ENCODE assay signal across 2 cellular contexts in the genomic region with DNA sequence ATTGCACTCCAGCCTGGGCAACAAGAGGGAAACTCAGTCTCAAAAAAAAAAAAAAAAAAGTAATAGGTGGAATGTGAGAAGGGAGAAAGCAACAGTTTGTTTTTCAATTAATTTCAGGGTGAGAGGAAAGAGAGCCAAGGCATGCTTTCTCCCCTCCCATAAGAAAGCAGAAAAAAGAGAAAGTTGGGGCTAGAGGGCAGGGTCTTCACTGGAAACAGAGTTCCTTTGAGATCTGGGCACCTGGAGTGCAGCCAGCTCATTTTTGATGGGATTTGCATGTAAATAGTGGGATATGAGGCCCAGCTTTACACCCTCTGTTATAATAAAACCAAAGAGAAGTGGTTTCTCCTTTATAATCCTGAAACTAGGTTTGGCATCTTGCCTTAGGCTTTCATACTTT.
TF ChIP-seq lines count a peak whose summit lies in the region.

No MANE protein-coding gene starts in this region.

TF ChIP-seq in HEK293, 187 proteins besides CTCF, POLR2A, EP300 and RAD21 (continued from another document):
- no peak for TF ChIP-seq ZBTB20 (tag by site-specific recombination; IDR thresholded peaks at IDR 0.05)
- TF ChIP-seq ZIC2 (tag by site-specific recombination; IDR thresholded peaks at IDR 0.05): no peak
- TF ChIP-seq, protein P1, sequence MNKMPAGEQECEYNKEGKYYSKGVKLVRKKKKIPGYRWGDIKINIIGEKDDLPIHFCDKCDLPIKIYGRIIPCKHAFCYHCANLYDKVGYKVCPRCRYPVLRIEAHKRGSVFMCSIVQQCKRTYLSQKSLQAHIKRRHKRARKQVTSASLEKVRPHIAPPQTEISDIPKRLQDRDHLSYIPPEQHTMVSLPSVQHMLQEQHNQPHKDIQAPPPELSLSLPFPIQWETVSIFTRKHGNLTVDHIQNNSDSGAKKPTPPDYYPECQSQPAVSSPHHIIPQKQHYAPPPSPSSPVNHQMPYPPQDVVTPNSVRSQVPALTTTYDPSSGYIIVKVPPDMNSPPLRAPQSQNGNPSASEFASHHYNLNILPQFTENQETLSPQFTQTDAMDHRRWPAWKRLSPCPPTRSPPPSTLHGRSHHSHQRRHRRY (tag by site-specific recombination; IDR thresholded peaks at IDR 0.05): no peak
- TF ChIP-seq, protein P2, sequence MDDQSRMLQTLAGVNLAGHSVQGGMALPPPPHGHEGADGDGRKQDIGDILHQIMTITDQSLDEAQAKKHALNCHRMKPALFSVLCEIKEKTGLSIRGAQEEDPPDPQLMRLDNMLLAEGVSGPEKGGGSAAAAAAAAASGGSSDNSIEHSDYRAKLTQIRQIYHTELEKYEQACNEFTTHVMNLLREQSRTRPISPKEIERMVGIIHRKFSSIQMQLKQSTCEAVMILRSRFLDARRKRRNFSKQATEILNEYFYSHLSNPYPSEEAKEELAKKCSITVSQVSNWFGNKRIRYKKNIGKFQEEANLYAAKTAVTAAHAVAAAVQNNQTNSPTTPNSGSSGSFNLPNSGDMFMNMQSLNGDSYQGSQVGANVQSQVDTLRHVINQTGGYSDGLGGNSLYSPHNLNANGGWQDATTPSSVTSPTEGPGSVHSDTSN (CRISPR knock-in tag; IDR thresholded peaks at IDR 0.05): no peak
- TF ChIP-seq ZNF391 (tag by site-specific recombination; IDR thresholded peaks at IDR 0.05; ENCODE audit: borderline replicate concordance, low read depth): no peak
- peak; percentile 88 for TF ChIP-seq SCRT2 (tag by site-specific recombination; IDR thresholded peaks at IDR 0.05)
- TF ChIP-seq PRDM1 (tag by site-specific recombination; IDR thresholded peaks at IDR 0.05): peak; percentile 98
- TF ChIP-seq, protein P3, sequence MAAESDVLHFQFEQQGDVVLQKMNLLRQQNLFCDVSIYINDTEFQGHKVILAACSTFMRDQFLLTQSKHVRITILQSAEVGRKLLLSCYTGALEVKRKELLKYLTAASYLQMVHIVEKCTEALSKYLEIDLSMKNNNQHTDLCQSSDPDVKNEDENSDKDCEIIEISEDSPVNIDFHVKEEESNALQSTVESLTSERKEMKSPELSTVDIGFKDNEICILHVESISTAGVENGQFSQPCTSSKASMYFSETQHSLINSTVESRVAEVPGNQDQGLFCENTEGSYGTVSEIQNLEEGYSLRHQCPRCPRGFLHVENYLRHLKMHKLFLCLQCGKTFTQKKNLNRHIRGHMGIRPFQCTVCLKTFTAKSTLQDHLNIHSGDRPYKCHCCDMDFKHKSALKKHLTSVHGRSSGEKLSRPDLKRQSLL (tag by site-specific recombination; IDR thresholded peaks at IDR 0.05): no peak
- TF ChIP-seq ZNF707 (tag by site-specific recombination; IDR thresholded peaks at IDR 0.05): no peak
- no peak for TF ChIP-seq ZFP37 (tag by site-specific recombination; IDR thresholded peaks at IDR 0.05)
- peak; percentile 77 for TF ChIP-seq SCRT1 (tag by site-specific recombination; IDR thresholded peaks at IDR 0.05; ENCODE audit: borderline replicate concordance)
TF ChIP-seq in HEK293: peak in this region for 3.

TF ChIP-seq in GM23338, 12 proteins besides CTCF, POLR2A, EP300 and RAD21 (continued from another document):
- TF ChIP-seq, protein P4, sequence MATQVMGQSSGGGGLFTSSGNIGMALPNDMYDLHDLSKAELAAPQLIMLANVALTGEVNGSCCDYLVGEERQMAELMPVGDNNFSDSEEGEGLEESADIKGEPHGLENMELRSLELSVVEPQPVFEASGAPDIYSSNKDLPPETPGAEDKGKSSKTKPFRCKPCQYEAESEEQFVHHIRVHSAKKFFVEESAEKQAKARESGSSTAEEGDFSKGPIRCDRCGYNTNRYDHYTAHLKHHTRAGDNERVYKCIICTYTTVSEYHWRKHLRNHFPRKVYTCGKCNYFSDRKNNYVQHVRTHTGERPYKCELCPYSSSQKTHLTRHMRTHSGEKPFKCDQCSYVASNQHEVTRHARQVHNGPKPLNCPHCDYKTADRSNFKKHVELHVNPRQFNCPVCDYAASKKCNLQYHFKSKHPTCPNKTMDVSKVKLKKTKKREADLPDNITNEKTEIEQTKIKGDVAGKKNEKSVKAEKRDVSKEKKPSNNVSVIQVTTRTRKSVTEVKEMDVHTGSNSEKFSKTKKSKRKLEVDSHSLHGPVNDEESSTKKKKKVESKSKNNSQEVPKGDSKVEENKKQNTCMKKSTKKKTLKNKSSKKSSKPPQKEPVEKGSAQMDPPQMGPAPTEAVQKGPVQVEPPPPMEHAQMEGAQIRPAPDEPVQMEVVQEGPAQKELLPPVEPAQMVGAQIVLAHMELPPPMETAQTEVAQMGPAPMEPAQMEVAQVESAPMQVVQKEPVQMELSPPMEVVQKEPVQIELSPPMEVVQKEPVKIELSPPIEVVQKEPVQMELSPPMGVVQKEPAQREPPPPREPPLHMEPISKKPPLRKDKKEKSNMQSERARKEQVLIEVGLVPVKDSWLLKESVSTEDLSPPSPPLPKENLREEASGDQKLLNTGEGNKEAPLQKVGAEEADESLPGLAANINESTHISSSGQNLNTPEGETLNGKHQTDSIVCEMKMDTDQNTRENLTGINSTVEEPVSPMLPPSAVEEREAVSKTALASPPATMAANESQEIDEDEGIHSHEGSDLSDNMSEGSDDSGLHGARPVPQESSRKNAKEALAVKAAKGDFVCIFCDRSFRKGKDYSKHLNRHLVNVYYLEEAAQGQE (IDR thresholded peaks at IDR 0.05; ENCODE audit: unreplicated experiment): no peak
- no peak for TF ChIP-seq ZNF114 (CRISPR knock-in tag; IDR thresholded peaks at IDR 0.05)
- TF ChIP-seq, protein P5, sequence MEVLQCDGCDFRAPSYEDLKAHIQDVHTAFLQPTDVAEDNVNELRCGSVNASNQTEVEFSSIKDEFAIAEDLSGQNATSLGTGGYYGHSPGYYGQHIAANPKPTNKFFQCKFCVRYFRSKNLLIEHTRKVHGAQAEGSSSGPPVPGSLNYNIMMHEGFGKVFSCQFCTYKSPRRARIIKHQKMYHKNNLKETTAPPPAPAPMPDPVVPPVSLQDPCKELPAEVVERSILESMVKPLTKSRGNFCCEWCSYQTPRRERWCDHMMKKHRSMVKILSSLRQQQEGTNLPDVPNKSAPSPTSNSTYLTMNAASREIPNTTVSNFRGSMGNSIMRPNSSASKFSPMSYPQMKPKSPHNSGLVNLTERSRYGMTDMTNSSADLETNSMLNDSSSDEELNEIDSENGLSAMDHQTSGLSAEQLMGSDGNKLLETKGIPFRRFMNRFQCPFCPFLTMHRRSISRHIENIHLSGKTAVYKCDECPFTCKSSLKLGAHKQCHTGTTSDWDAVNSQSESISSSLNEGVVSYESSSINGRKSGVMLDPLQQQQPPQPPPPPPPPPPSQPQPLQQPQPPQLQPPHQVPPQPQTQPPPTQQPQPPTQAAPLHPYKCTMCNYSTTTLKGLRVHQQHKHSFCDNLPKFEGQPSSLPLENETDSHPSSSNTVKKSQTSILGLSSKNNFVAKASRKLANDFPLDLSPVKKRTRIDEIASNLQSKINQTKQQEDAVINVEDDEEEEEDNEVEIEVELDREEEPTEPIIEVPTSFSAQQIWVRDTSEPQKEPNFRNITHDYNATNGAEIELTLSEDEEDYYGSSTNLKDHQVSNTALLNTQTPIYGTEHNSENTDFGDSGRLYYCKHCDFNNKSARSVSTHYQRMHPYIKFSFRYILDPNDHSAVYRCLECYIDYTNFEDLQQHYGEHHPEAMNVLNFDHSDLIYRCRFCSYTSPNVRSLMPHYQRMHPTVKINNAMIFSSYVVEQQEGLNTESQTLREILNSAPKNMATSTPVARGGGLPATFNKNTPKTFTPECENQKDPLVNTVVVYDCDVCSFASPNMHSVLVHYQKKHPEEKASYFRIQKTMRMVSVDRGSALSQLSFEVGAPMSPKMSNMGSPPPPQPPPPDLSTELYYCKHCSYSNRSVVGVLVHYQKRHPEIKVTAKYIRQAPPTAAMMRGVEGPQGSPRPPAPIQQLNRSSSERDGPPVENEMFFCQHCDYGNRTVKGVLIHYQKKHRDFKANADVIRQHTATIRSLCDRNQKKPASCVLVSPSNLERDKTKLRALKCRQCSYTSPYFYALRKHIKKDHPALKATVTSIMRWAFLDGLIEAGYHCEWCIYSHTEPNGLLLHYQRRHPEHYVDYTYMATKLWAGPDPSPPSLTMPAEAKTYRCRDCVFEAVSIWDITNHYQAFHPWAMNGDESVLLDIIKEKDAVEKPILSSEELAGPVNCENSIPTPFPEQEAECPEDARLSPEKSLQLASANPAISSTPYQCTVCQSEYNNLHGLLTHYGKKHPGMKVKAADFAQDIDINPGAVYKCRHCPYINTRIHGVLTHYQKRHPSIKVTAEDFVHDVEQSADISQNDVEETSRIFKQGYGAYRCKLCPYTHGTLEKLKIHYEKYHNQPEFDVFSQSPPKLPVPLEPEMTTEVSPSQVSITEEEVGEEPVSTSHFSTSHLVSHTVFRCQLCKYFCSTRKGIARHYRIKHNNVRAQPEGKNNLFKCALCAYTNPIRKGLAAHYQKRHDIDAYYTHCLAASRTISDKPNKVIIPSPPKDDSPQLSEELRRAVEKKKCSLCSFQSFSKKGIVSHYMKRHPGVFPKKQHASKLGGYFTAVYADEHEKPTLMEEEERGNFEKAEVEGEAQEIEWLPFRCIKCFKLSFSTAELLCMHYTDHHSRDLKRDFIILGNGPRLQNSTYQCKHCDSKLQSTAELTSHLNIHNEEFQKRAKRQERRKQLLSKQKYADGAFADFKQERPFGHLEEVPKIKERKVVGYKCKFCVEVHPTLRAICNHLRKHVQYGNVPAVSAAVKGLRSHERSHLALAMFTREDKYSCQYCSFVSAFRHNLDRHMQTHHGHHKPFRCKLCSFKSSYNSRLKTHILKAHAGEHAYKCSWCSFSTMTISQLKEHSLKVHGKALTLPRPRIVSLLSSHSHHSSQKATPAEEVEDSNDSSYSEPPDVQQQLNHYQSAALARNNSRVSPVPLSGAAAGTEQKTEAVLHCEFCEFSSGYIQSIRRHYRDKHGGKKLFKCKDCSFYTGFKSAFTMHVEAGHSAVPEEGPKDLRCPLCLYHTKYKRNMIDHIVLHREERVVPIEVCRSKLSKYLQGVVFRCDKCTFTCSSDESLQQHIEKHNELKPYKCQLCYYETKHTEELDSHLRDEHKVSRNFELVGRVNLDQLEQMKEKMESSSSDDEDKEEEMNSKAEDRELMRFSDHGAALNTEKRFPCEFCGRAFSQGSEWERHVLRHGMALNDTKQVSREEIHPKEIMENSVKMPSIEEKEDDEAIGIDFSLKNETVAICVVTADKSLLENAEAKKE (CRISPR knock-in tag; IDR thresholded peaks at IDR 0.05): no peak
- TF ChIP-seq, protein P6, sequence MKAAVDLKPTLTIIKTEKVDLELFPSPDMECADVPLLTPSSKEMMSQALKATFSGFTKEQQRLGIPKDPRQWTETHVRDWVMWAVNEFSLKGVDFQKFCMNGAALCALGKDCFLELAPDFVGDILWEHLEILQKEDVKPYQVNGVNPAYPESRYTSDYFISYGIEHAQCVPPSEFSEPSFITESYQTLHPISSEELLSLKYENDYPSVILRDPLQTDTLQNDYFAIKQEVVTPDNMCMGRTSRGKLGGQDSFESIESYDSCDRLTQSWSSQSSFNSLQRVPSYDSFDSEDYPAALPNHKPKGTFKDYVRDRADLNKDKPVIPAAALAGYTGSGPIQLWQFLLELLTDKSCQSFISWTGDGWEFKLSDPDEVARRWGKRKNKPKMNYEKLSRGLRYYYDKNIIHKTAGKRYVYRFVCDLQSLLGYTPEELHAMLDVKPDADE (IDR thresholded peaks at IDR 0.05): no peak
- TF ChIP-seq EZH2phosphoT487 (IDR thresholded peaks at IDR 0.05; ENCODE audit: unreplicated experiment): no peak
- TF ChIP-seq POLR2AphosphoS5 (IDR thresholded peaks at IDR 0.05; ENCODE audit: low read depth): no peak
- no peak for TF ChIP-seq EZH2 (IDR thresholded peaks at IDR 0.05; ENCODE audit: low read depth, unreplicated experiment)
- TF ChIP-seq ZNF331 (CRISPR knock-in tag; IDR thresholded peaks at IDR 0.05; ENCODE audit: low read depth): no peak
- no peak for TF ChIP-seq STAT1 (IDR thresholded peaks at IDR 0.05; ENCODE audit: unreplicated experiment)
- TF ChIP-seq JUNB (IDR thresholded peaks at IDR 0.05; ENCODE audit: unreplicated experiment): no peak
- TF ChIP-seq NANOG (IDR thresholded peaks at IDR 0.05; ENCODE audit: borderline replicate concordance): no peak
